In the genomic region with DNA sequence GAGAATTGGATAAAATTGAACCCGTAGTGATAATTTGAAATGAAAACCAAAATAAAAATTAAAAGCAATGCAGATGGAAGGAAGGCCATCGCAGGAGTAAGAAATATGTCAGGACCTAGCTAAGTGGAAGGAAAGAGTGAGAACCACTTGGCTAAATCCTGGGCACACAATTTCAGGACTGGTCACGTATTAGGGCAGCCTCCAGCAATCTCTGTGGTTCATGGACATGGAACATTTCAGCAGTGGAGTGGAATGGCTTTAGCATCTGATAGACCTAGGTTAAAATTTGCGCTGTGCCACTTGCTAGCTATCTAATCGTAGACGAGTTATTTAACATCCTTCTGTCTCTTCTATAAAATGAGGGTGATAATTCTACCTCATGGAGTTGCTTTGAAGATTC, we compare ENCODE assay signal across 23 cellular contexts.
DNase-seq lines count a peak whose midpoint lies in the region; ATAC-seq, FAIRE-seq and TF ChIP-seq lines count a peak whose summit lies in the region.
"Had no signal": no experiment of that assay in that cellular context is flagged by ENCODE, and none has a peak within 500 bp of the region (broad histone marks: within the 10 kb centered on the region; RNA-seq: fewer than 3 reads in every experiment).

No MANE protein-coding gene starts in this region.

- no peak for FAIRE-seq in HTR-8/SVneo (lab: Jason Lieb, UNC)
- FAIRE-seq: A549, G401.6, GM12891, GM19239 had no signal

- DNase-seq in cerebellum (ENCODE audit: low spot score) (peak; percentile 22), HTR-8/SVneo (ENCODE audit: insufficient read length, low spot score) (no peak), SIG-M5 (lab: John Stamatoyannopoulos, UW) (no peak)
- DNase-seq: AML-193; CD4-positive, alpha-beta memory T cell; CD4-positive, CD25-positive, alpha-beta regulatory T cell; CD8-positive, alpha-beta memory T cell; COR-L47; DMS 273 treated with DMSO at 0.1 percent for 48 hours; DMS153; DMS79; DND-41; EL; GF-D8 had no signal

- peak overlapping the region; percentile 56; the same call in 1 of the 2 replicates for H3K27ac ChIP-seq in C4-2B
- peak overlapping the region; percentile 3; the same call in 1 of the 2 replicates for H3K27ac ChIP-seq in VCaP
- H3K27ac ChIP-seq: 22Rv1; A549; BLaER1 treated with 17β-estradiol and CSF1 and Interleukin-3, amounts not matched to agents 10 nM and 100 nM had no signal

- ATAC-seq in HG03159 (IDR thresholded peaks at IDR 0.05; ENCODE audit: unreplicated experiment), result no peak
- ATAC-seq: A549 had no signal

- no peak for TF ChIP-seq CTCF in C4-2B (conservative IDR thresholded peaks at IDR 0.05)
- TF ChIP-seq CTCF in VCaP (conservative IDR thresholded peaks at IDR 0.05), result no peak
